12 cellular contexts compared by ENCODE assay signal in genomic region chr13:30107536-30108136, GRCh38.
A peak's percentile ranks its signal among the peaks of the same experiment; 100 is the strongest.
DNase-seq lines count a peak whose midpoint lies in the region; ATAC-seq and TF ChIP-seq lines count a peak whose summit lies in the region.
"Had no signal": no experiment of that assay in that cellular context is flagged by ENCODE, and none has a peak within 500 bp of the region (broad histone marks: within the 10 kb centered on the region; RNA-seq: fewer than 3 reads in every experiment).

No MANE protein-coding gene starts in this region.

- no peaks in the 10 kb centered on the region for H3K79me1 ChIP-seq in neuronal stem cell (ENCODE audit: low read depth, low read length)

- no peak for TF ChIP-seq CTCF in colonic mucosa (IDR thresholded peaks at IDR 0.05)

- H3K18ac ChIP-seq in neuronal stem cell (ENCODE audit: low read length), result no peak overlapping the region

- H2AK5ac ChIP-seq in neuronal stem cell (ENCODE audit: low read depth, low read length), result no peak overlapping the region

- H3K4me2 ChIP-seq in neuronal stem cell (ENCODE audit: insufficient read depth, low read length, poor library complexity, severe bottlenecking), result no peak overlapping the region

- H2BK15ac ChIP-seq in neuronal stem cell (ENCODE audit: low read length), result no peak overlapping the region

- H3K9me3 ChIP-seq in neuronal stem cell (replicated peaks in 1 of 2; ENCODE audit: control insufficient read depth in 2 of 2, insufficient read depth in 1 of 2, low read depth in 1 of 2, low read length in 2 of 2) (no peaks in the 10 kb centered on the region), colonic mucosa (no peaks in the 10 kb centered on the region)
- H3K9me3 ChIP-seq: ovary had no signal

- H3K4me3 ChIP-seq in neuronal stem cell (ENCODE audit: low read length in 2 of 2), result no peak overlapping the region
- no peak overlapping the region for H3K4me3 ChIP-seq in colonic mucosa
- H3K4me3 ChIP-seq: ovary had no signal

- H3K9ac ChIP-seq in neuronal stem cell (ENCODE audit: low read depth, low read length, poor library complexity), result no peak overlapping the region
- no peak overlapping the region for H3K9ac ChIP-seq in colonic mucosa (ENCODE audit: low read depth in 2 of 2, low read length in 2 of 2)

- H3K14ac ChIP-seq in neuronal stem cell (ENCODE audit: low read length), result peak overlapping the region; percentile 26

- H2BK12ac ChIP-seq in neuronal stem cell (ENCODE audit: low read length), result no peak overlapping the region

- H4K8ac ChIP-seq in neuronal stem cell (ENCODE audit: low read depth, low read length), result no peak overlapping the region

- DNase-seq in ELR (ENCODE audit: low read depth) (peak; percentile 72), NCI-H226 (peak; percentile 32), neuronal stem cell (ENCODE audit: low spot score) (no peak), colonic mucosa (no peak), hippocampal formation (lab: John Stamatoyannopoulos, UW) (no peak), NCI-H82 treated with DMSO at 0.1 percent for 48 hours (lab: John Stamatoyannopoulos, UW; ENCODE audit: unreplicated experiment) (no peak)
- DNase-seq: NCI-H2081 treated with DMSO at 0.1 percent for 48 hours; OCI-M1; ovary; stimulated activated naive CD4-positive, alpha-beta T cell had no signal

- H2BK5ac ChIP-seq in neuronal stem cell (ENCODE audit: low read length), result no peak overlapping the region

- H3K27me3 ChIP-seq in neuronal stem cell (ENCODE audit: control insufficient read depth in 3 of 3, insufficient read depth in 3 of 3, low read depth in 1 of 3, low read length in 3 of 3), result peaks cover 0 to 8% (median 0%) of the 10 kb centered on the region in 3 experiments
- no peaks in the 10 kb centered on the region for H3K27me3 ChIP-seq in colonic mucosa
- H3K27me3 ChIP-seq: ovary had no signal

- no peak overlapping the region for H2AFZ ChIP-seq in neuronal stem cell (ENCODE audit: low read length)

- intact Hi-C loops in colonic mucosa (cut with DNase I), result loop anchor here (10.0 kb wide), 1 partner anchor 53 kb away; no protein-coding TSS in a partner anchor

- H3K36me3 ChIP-seq in neuronal stem cell (replicated peaks in 1 of 2; ENCODE audit: control insufficient read depth in 2 of 2, insufficient read depth in 2 of 2, low read length in 2 of 2) (no peaks in the 10 kb centered on the region), colonic mucosa (no peaks in the 10 kb centered on the region)
- H3K36me3 ChIP-seq: ovary had no signal

- no peak overlapping the region for H3K4ac ChIP-seq in neuronal stem cell (ENCODE audit: low read length)

- no peak overlapping the region for H2BK120ac ChIP-seq in neuronal stem cell (ENCODE audit: low read depth, low read length)

- H3K4me1 ChIP-seq in neuronal stem cell (ENCODE audit: control insufficient read depth in 2 of 2, insufficient read depth in 1 of 2, low read depth in 1 of 2, low read length in 2 of 2), result peaks cover 3 to 13% of the 10 kb centered on the region in 2 donors
- peaks cover 3% of the 10 kb centered on the region for H3K4me1 ChIP-seq in colonic mucosa

- ATAC-seq in esophagus mucosa (peak; percentile 17), GM18861 (IDR thresholded peaks at IDR 0.05; ENCODE audit: unreplicated experiment) (no peak)

- no CpG with 5 or more reads among the region's 13 CpGs for WGBS in neuronal stem cell (ENCODE audit: extremely low coverage in 2 of 2, insufficient read length in 2 of 2, insufficient replicate concordance in 1 of 2), 2 donors

- H3K23ac ChIP-seq in neuronal stem cell (ENCODE audit: low read depth, low read length, poor library complexity), result no peak overlapping the region

- H4K91ac ChIP-seq in neuronal stem cell (ENCODE audit: low read depth, low read length, poor library complexity), result no peak overlapping the region

- no peak overlapping the region for H3K27ac ChIP-seq in neuronal stem cell (replicated peaks; ENCODE audit: low read length)
- H3K27ac ChIP-seq in colonic mucosa, result no peak overlapping the region
- H3K27ac ChIP-seq: ovary had no signal

Comparison
In these comparisons a context has a peak if more than half of its experiments do, and no peak if none do; other contexts are left out.
1. DNase-seq: peak in ELR (single experiment) and NCI-H226 (single experiment); none in neuronal stem cell (single experiment), colonic mucosa (single experiment), hippocampal formation (0 of 2) and NCI-H82 treated with DMSO at 0.1 percent for 48 hours (single experiment).